Comparison of ENCODE assay signal across 12 cellular contexts in the genomic region with DNA sequence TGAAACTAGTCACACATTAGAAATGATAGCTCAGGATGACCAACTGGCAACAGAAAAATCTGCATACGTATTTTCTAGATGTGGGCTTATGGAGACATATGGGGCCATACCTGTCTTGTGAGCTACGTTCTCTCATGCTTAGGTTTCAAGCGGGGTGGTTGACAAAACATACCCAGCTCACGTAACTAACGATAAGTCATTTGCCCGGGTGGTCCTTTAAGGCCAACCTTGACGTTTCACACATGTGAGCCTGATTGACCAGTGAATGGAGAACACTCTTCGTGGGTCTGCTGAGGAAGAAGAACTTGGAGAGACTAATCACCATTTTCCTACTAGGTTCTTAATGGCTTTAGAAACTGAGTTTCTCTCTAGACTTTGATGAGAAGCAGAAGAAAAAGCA. TPM values are rescaled to one million over a fixed set of nuclear protein-coding genes. Genes with fewer than 3 reads are reported as not detected.
DNase-seq lines count a peak whose midpoint lies in the region; ATAC-seq, FAIRE-seq and TF ChIP-seq lines count a peak whose summit lies in the region.
"Had no signal": no experiment of that assay in that cellular context is flagged by ENCODE, and none has a peak within 500 bp of the region (broad histone marks: within the 10 kb centered on the region; RNA-seq: fewer than 3 reads in every experiment).

No MANE protein-coding gene starts in this region.

- H3K79me2 ChIP-seq in GM23248 (ENCODE audit: insufficient read depth) (no peaks in the 10 kb centered on the region), GM12878 (ENCODE audit: control insufficient read depth, insufficient read depth, low read length) (no peaks in the 10 kb centered on the region)

- no peak for TF ChIP-seq EP300 in GM12878 (IDR thresholded peaks at IDR 0.05; ENCODE audit: borderline replicate concordance in 1 of 2, control insufficient read depth in 1 of 2, low read depth in 2 of 2, low read length in 2 of 2)

- WGBS in GM23248 (ENCODE audit: low coverage in 1 of 2, low lambda C conversion rate in 2 of 2, missing lambda C conversion rate in 2 of 2), 2 experiments = 93% methylated on average over 8 of the region's 8 CpGs
- 66% methylated on average over 8 of the region's 8 CpGs for WGBS in GM12878 (ENCODE audit: insufficient coverage, insufficient replicate concordance, low lambda C conversion rate, missing lambda C conversion rate)

- no peaks in the 10 kb centered on the region for H3K9me3 Mint-ChIP-seq in CD4-positive, CD25-positive, alpha-beta regulatory T cell
- H3K9me3 Mint-ChIP-seq in nephron progenitor cell = peaks cover 24% of the 10 kb centered on the region

- H3K4me2 ChIP-seq in GM23248 (ENCODE audit: unreplicated experiment) (peak overlapping the region; percentile 58), GM12878 (ENCODE audit: control insufficient read depth, insufficient read depth) (peak overlapping the region; percentile 73)

- no peak for FAIRE-seq in GM12878 (lab: Jason Lieb, UNC)
- FAIRE-seq: islet of Langerhans, RCC 7860 had no signal

- H3K36me3 ChIP-seq in CD4-positive, CD25-positive, alpha-beta regulatory T cell (ENCODE audit: control insufficient read depth, insufficient read depth, low read length) = no peaks in the 10 kb centered on the region
- H3K36me3 ChIP-seq in GM23248 (ENCODE audit: low read depth) = no peaks in the 10 kb centered on the region
- H3K36me3 ChIP-seq in GM12878 (ENCODE audit: control insufficient read depth in 2 of 2, insufficient read depth in 2 of 2, low read length in 1 of 2) = no peaks in the 10 kb centered on the region
- H3K36me3 ChIP-seq: WERI-Rb-1 had no signal

- peak overlapping the region; percentile 63 for H3K27ac ChIP-seq in CD4-positive, CD25-positive, alpha-beta regulatory T cell (ENCODE audit: insufficient read depth, low read length, poor library complexity, severe bottlenecking)
- H3K27ac ChIP-seq in GM23248 (no peak overlapping the region), GM12878 (ENCODE audit: control insufficient read depth, insufficient read depth) (peak overlapping the region; percentile 70; the same call in 1 of the 2 replicates)
- H3K27ac ChIP-seq: WERI-Rb-1 had no signal

- no peaks in the 10 kb centered on the region for H3K27me3 Mint-ChIP-seq in CD4-positive, CD25-positive, alpha-beta regulatory T cell
- peaks cover 4% of the 10 kb centered on the region for H3K27me3 Mint-ChIP-seq in nephron progenitor cell (ENCODE audit: low read depth, poor library complexity)

- peaks cover 36% of the 10 kb centered on the region for H3K4me1 ChIP-seq in CD4-positive, CD25-positive, alpha-beta regulatory T cell (ENCODE audit: control insufficient read depth, insufficient read depth, low read length, poor library complexity, severe bottlenecking)
- H3K4me1 ChIP-seq in GM23248 (ENCODE audit: insufficient read depth) (peaks cover 15% of the 10 kb centered on the region), GM12878 (ENCODE audit: control insufficient read depth, insufficient read depth, low read length) (peaks cover 22% of the 10 kb centered on the region)

- H3K4me1 Mint-ChIP-seq in CD4-positive, CD25-positive, alpha-beta regulatory T cell = peaks cover 26 to 71% (median 49%) of the 10 kb centered on the region in 4 donors
- peaks cover 39% of the 10 kb centered on the region for H3K4me1 Mint-ChIP-seq in nephron progenitor cell

- BruUV-seq in GM12878 (replicated peaks; lab: Mats Ljungman, UMichigan) = no TSS peak

- in situ Hi-C loops in GM23248 (cut with MboI) = no loop called here
- in situ Hi-C loops in GM12878 (cut with MboI) = no loop called here

- H3K9ac ChIP-seq in GM23248 (no peak overlapping the region), GM12878 (ENCODE audit: control insufficient read depth, insufficient read depth, low read length) (no peak overlapping the region)

- TF ChIP-seq CTCF in GM12878 (IDR thresholded peaks at IDR 0.05 in 2 of 3, conservative IDR thresholded peaks at IDR 0.05 in 1 of 3; ENCODE audit: control insufficient read depth in 2 of 3, extremely low read depth in 1 of 3, insufficient read depth in 1 of 3, low read depth in 3 of 3, low read length in 3 of 3) (no peak), nephron progenitor cell (IDR thresholded peaks at IDR 0.05) (no peak)

- H3K36me3 Mint-ChIP-seq in CD4-positive, CD25-positive, alpha-beta regulatory T cell = no peaks in the 10 kb centered on the region
- H3K36me3 Mint-ChIP-seq in nephron progenitor cell (ENCODE audit: low read depth) = peaks cover 10% of the 10 kb centered on the region

- CTCF ChIA-PET in GM12878 (lab: Yijun Ruan, JAX) = interaction anchor here (0.7 to 4.3 kb wide), 8 partner anchors 11 to 83 kb away, joined by 3 to 56 read pairs (median 6); no protein-coding TSS in a partner anchor

- H3K4me3 ChIP-seq in CD4-positive, CD25-positive, alpha-beta regulatory T cell (ENCODE audit: low read depth, low read length) = peak overlapping the region; percentile 84
- no peak overlapping the region for H3K4me3 ChIP-seq in GM23248
- H3K4me3 ChIP-seq in GM12878 = peak overlapping the region; percentile 62

- no peaks in the 10 kb centered on the region for H4K20me1 ChIP-seq in GM23248 (ENCODE audit: insufficient read depth)
- H4K20me1 ChIP-seq in GM12878 (ENCODE audit: control insufficient read depth, insufficient read depth) = no peaks in the 10 kb centered on the region

- RAD21 ChIA-PET in GM12878 (lab: Charles Lee; ENCODE audit: unreplicated experiment) = interaction anchor here (1.0 to 4.4 kb wide), 11 partner anchors 11 to 109 kb away, joined by 3 to 35 read pairs (median 8); no protein-coding TSS in a partner anchor

- intact Hi-C loops in GM12878 (cut with micrococcal nuclease; ENCODE audit: unreplicated experiment) = no loop called here

- H3F3A ChIP-seq in GM23248 (ENCODE audit: insufficient read depth) = peaks cover 19% of the 10 kb centered on the region

- H2AFZ ChIP-seq in GM23248 = peak overlapping the region; percentile 59; the same call in 1 of the 2 replicates
- peak overlapping the region; percentile 13 for H2AFZ ChIP-seq in GM12878 (ENCODE audit: control insufficient read depth, low read depth, low read length)

- ATAC-seq in CD4-positive, CD25-positive, alpha-beta regulatory T cell (ENCODE audit: low read depth in 2 of 2) = no peak
- no peak for ATAC-seq in GM12878

- H3K9me3 ChIP-seq in CD4-positive, CD25-positive, alpha-beta regulatory T cell (ENCODE audit: control insufficient read depth in 2 of 2, low read length in 2 of 2) = no peaks in the 10 kb centered on the region
- H3K9me3 ChIP-seq in GM23248 (ENCODE audit: low read depth) (no peaks in the 10 kb centered on the region), GM12878 (replicated peaks; ENCODE audit: control insufficient read depth, insufficient read depth, low read length) (no peaks in the 10 kb centered on the region; the same call in 1 of the 3 replicates)

- TF ChIP-seq RAD21 in GM12878 (IDR thresholded peaks at IDR 0.05; ENCODE audit: insufficient read depth, low read depth, low read length) = no peak

- no peaks in the 10 kb centered on the region for H3K9me2 ChIP-seq in GM23248 (ENCODE audit: insufficient read depth)

- H3K4me3 Mint-ChIP-seq in CD4-positive, CD25-positive, alpha-beta regulatory T cell = peak overlapping the region in 3 of 4 donors; percentile 78 to 85 (median 80)
- H3K4me3 Mint-ChIP-seq in nephron progenitor cell = no peak overlapping the region

- DNase-seq in CD4-positive, CD25-positive, alpha-beta regulatory T cell = no peak
- DNase-seq in GM23248 (no peak), GM12878 (ENCODE audit: low read depth, low spot score) (no peak), nephron progenitor cell (no peak), medulla oblongata (ENCODE audit: extremely low spot score) (no peak), EL (no peak), A172 (ENCODE audit: low spot score) (no peak), DMS153 treated with DMSO at 0.1 percent for 48 hours (lab: John Stamatoyannopoulos, UW; ENCODE audit: unreplicated experiment) (no peak)
- DNase-seq: NCI-H2081 treated with DMSO at 0.1 percent for 48 hours, WERI-Rb-1 had no signal

- no peaks in the 10 kb centered on the region for H3K27me3 ChIP-seq in CD4-positive, CD25-positive, alpha-beta regulatory T cell (ENCODE audit: control insufficient read depth, insufficient read depth, low read length)
- H3K27me3 ChIP-seq in GM23248 (replicated peaks; ENCODE audit: insufficient read depth) (no peaks in the 10 kb centered on the region), GM12878 (replicated peaks in 1 of 2; ENCODE audit: control insufficient read depth in 2 of 2, insufficient read depth in 2 of 2, low read length in 1 of 2) (no peaks in the 10 kb centered on the region)

- TF ChIP-seq POLR2A in GM12878 (IDR thresholded peaks at IDR 0.05; ENCODE audit: low read depth, low read length) = no peak

- POLR2A ChIA-PET in GM12878 (lab: Charles Lee) = interaction anchor here (0.8 to 5.2 kb wide), 7 partner anchors 12 to 65 kb away, joined by 3 to 29 read pairs (median 4); a partner anchor contains a TSS

- SMC1A ChIA-PET in GM12878 (lab: Charles Lee; ENCODE audit: uncharacterized antibody, unreplicated experiment) = interaction anchor here (0.5 to 4.2 kb wide), 19 partner anchors 9 to 88 kb away, joined by 3 to 77 read pairs (median 5); a partner anchor contains a TSS

- peak overlapping the region; percentile 85 to 98 (median 86) for H3K27ac Mint-ChIP-seq in CD4-positive, CD25-positive, alpha-beta regulatory T cell
- peak overlapping the region; percentile 86 for H3K27ac Mint-ChIP-seq in nephron progenitor cell

RNA-seq across cellular contexts. Expression of a gene that starts 13.5 kb away (rescaled TPM):
- total RNA-seq in CD4-positive, CD25-positive, alpha-beta regulatory T cell = 174 TPM
- polyA plus RNA-seq in CD4-positive, CD25-positive, alpha-beta regulatory T cell = 100 to 1,000 TPM; 207 to 251 (median 233) TPM
- 0.22 TPM in 1 of 2 replicates, not detected in the other for total RNA-seq in GM23248 (2014; rRNA removed; shearing (Covaris generic))
- 0.15 and 0.23 TPM in 2 replicates for polyA plus RNA-seq in GM23248 (2016; fragmentation: Nextera tagmentation; extraction: Ambion mirVana)
- 50.6 and 59.2 TPM in 2 replicates for total RNA-seq in GM12878 (2013; cell fraction: nucleolus; rRNA removed)
- total RNA-seq in GM12878 (2014; rRNA removed) = 64.2 and 65.7 TPM in 2 replicates
- 73.6 and 76.7 TPM in 2 replicates for total RNA-seq in GM12878 (2014; rRNA removed; fragmentation: Illumina TruSeq; extraction: Trizol)
- total RNA-seq in GM12878 (2021) = 77.4 and 78.3 TPM in 2 replicates
- 42.5 TPM for polyA plus RNA-seq in GM12878 (2011; ENCODE audit: low read depth)
- 54.8 and 59.3 TPM in 2 replicates for polyA plus RNA-seq in GM12878 (2011; rRNA removed)
- 37.4 and 40.7 TPM in 2 replicates for polyA plus RNA-seq in GM12878 (2011; cell fraction: cytosol; rRNA removed)
- polyA plus RNA-seq in GM12878 (2011; cell fraction: nucleus; rRNA removed) = 21.2 and 25.8 TPM in 2 replicates
- polyA plus RNA-seq in GM12878 (2012) = 62.9 and 72.8 TPM in 2 replicates
- polyA plus RNA-seq in GM12878 (2014; fragmentation: Illumina TruSeq; extraction: Trizol) = 56.8 and 71.5 TPM in 2 replicates
- polyA plus RNA-seq in GM12878 (2014; fragmentation: Nextera tagmentation; extraction: Ambion mirVana) = 10 to 100 TPM; 11.4 to 18.9 TPM
- polyA plus RNA-seq in GM12878 (2014; rRNA removed) = 69.6 and 71.7 TPM in 2 replicates
- polyA plus RNA-seq in GM12878 (2016; fragmentation: Nextera tagmentation; extraction: Ambion mirVana) = 10 to 100 TPM; 74.6 to 75.7 TPM
- polyA minus RNA-seq in GM12878 (2011; rRNA and poly(A)+ RNA removed) = 45.6 and 53.5 TPM in 2 replicates
- 19.9 and 20.6 TPM in 2 replicates for polyA minus RNA-seq in GM12878 (2011; cell fraction: cytosol; rRNA and poly(A)+ RNA removed)
- 12.7 and 26.7 TPM in 2 replicates for polyA minus RNA-seq in GM12878 (2011; cell fraction: nucleus; rRNA and poly(A)+ RNA removed)
- 0.29 and 0.36 TPM in 2 replicates for total RNA-seq in A172 (2014; rRNA removed; shearing (Covaris generic))

Comparison
In these comparisons a context has a peak if more than half of its experiments do, and no peak if none do; other contexts are left out.
1. RNA of a gene that starts 13.5 kb away (total RNA-seq): 174 TPM in CD4-positive, CD25-positive, alpha-beta regulatory T cell (single experiment) and 50.6 to 78.3 TPM in GM12878; 0.29 to 0.36 TPM in A172 and 0.22 TPM in GM23248; every median in the first group is over 10 times any median in the second.